ENCODE assay signal across 10 cellular contexts in the genomic region with DNA sequence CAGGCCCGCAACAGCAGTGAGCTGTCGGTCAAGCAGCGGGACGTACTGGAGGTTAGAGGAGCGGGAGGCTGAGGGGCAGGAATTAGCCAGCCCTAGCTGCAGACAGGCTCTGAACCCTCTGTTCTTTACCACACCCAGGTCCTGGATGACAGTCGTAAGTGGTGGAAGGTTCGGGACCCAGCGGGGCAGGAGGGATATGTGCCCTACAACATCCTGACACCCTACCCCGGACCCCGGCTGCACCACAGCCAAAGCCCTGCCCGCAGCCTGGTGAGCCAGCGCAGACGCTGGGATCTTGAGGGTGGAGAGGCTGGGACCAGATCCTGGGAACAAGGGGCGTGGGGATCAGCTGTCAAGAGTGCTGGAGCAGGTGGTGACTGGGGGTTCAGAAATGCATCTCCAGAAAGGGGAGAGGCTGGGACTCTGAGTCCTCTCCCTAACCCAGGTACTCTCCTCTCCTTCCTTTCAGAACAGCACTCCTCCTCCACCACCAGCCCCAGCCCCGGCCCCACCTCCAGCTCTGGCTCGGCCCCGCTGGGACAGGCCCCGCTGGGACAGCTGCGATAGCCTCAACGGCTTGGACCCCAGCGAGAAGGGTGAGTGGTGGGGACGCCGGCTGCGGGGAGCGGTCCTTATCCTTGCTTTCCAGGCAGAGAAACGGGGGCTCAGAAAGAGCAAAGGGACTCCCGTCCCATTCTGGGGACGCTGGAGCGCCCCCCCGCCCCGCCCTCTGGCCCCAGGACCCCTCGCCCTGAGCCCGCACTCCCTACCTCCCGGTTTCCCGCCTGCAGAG. TPM values are rescaled to one million over a fixed set of nuclear protein-coding genes. Genes with fewer than 3 reads are reported as not detected.
A peak's percentile ranks its signal among the peaks of the same experiment; 100 is the strongest.
DNase-seq lines count a peak whose midpoint lies in the region; ATAC-seq, FAIRE-seq and TF ChIP-seq lines count a peak whose summit lies in the region.
"Had no signal": no experiment of that assay in that cellular context is flagged by ENCODE, and none has a peak within 500 bp of the region (broad histone marks: within the 10 kb centered on the region; RNA-seq: fewer than 3 reads in every experiment).

No MANE protein-coding gene starts in this region.

- intact Hi-C loops in kidney (cut with DNase I): no loop called here

- H3K9me3 Mint-ChIP-seq in brain: peaks cover 0 to 8% (median 0%) of the 10 kb centered on the region in 5 experiments

- peak overlapping the region in 1 of 5 experiments; percentile 42 for H3K27ac Mint-ChIP-seq in brain

- H3K36me3 Mint-ChIP-seq in brain: peaks cover 13% of the 10 kb centered on the region

- TF ChIP-seq CTCF in HEK293 (tag by site-specific recombination; IDR thresholded peaks at IDR 0.05) (no peak), brain (conservative IDR thresholded peaks at IDR 0.05) (no peak), kidney (IDR thresholded peaks at IDR 0.05; ENCODE audit: borderline replicate concordance, extremely low read depth, insufficient read depth) (no peak), smooth muscle cell (IDR thresholded peaks at IDR 0.05; ENCODE audit: borderline replicate concordance, insufficient read depth, poor library complexity, severe bottlenecking) (no peak)

- H3K4me2 ChIP-seq in smooth muscle cell: peak overlapping the region; percentile 94

- H3K4me1 ChIP-seq in HEK293 (ENCODE audit: control insufficient read depth, insufficient read depth, low read length) (no peaks in the 10 kb centered on the region), kidney (ENCODE audit: control insufficient read depth in 1 of 2, insufficient read depth in 1 of 2, low read depth in 1 of 2, low read length in 2 of 2) (peaks cover 0 to 15% of the 10 kb centered on the region in 2 donors), smooth muscle cell (ENCODE audit: low read depth) (peaks cover 8% of the 10 kb centered on the region)

- H3K36me3 ChIP-seq in HEK293 (ENCODE audit: control insufficient read depth in 2 of 2, insufficient read depth in 1 of 2, low read length in 2 of 2) (peaks cover 0 to 20% of the 10 kb centered on the region in 2 experiments; a peak in 2 of 3 replicates), kidney (ENCODE audit: control insufficient read depth in 1 of 2, insufficient read depth in 2 of 2, low read length in 2 of 2) (no peaks in the 10 kb centered on the region), smooth muscle cell (ENCODE audit: low read depth) (no peaks in the 10 kb centered on the region)

- CTCF ChIA-PET in HEK293 (lab: Yijun Ruan, JAX): interaction anchor here (0.7 to 3.6 kb wide), 3 partner anchors 29 to 126 kb away, joined by 3 to 26 read pairs (median 6); a partner anchor contains a TSS

- peak; percentile 73 for DNase-seq in kidney
- no peak for DNase-seq in smooth muscle cell (lab: John Stamatoyannopoulos, UW; ENCODE audit: unreplicated experiment)
- no peak for DNase-seq in globus pallidus (ENCODE audit: low spot score)
- no peak for DNase-seq in activated gamma-delta T cell (lab: John Stamatoyannopoulos, UW)
- no peak for DNase-seq in activated CD4-positive, alpha-beta T cell treated with anti-CD3 and anti-CD28 coated beads, Interleukin-2, amount 50 U/mL, for 4 hours
- DNase-seq: SW 1271 had no signal

- H3K4me3 ChIP-seq in HEK293 (ENCODE audit: low read depth, low read length) (no peak overlapping the region), kidney (ENCODE audit: low read length in 2 of 2) (no peak overlapping the region), smooth muscle cell (peak overlapping the region; percentile 55)

- 31% methylated on average over 33 of the region's 35 CpGs for WGBS in smooth muscle cell (ENCODE audit: low lambda C conversion rate)

- peak overlapping the region; percentile 54 to 86 (median 72) for H3K4me3 Mint-ChIP-seq in brain

- peaks cover 50% of the 10 kb centered on the region for H3K27me3 Mint-ChIP-seq in brain

- peaks cover 42% of the 10 kb centered on the region for H3K27me3 ChIP-seq in smooth muscle cell (ENCODE audit: low read depth)

- H3K4me1 Mint-ChIP-seq in brain: peaks cover 44% of the 10 kb centered on the region

- H3K9ac ChIP-seq in kidney (ENCODE audit: low read length in 2 of 2) (no peak overlapping the region), smooth muscle cell (ENCODE audit: low read depth) (no peak overlapping the region)

- ATAC-seq in GM21619 (IDR thresholded peaks at IDR 0.05; ENCODE audit: unreplicated experiment): no peak

- POLR2A ChIA-PET in HEK293 (lab: Yijun Ruan, JAX): interaction anchor here (1.0 kb wide), 1 partner anchor 31 kb away, joined by 5 read pairs; a partner anchor contains a TSS

- H3K9me3 ChIP-seq in HEK293 (ENCODE audit: control insufficient read depth, insufficient read depth, low read depth, low read length) (no peaks in the 10 kb centered on the region), kidney (ENCODE audit: control insufficient read depth in 1 of 2, low read length in 2 of 2) (no peaks in the 10 kb centered on the region), smooth muscle cell (replicated peaks; ENCODE audit: low read depth) (no peaks in the 10 kb centered on the region)

- H2AFZ ChIP-seq in smooth muscle cell (ENCODE audit: low read depth): no peak overlapping the region

- peaks cover 29% of the 10 kb centered on the region for H4K20me1 ChIP-seq in smooth muscle cell (ENCODE audit: low read depth)

- H3K27ac ChIP-seq in HEK293 (ENCODE audit: extremely low read depth, low read depth, low read length): no peak overlapping the region
- H3K27ac ChIP-seq in kidney (ENCODE audit: low read depth in 2 of 2, low read length in 2 of 2): no peak overlapping the region
- H3K27ac ChIP-seq in smooth muscle cell (ENCODE audit: low read depth): no peak overlapping the region

- no peaks in the 10 kb centered on the region for H3K79me2 ChIP-seq in smooth muscle cell (ENCODE audit: low read depth)

- FAIRE-seq in kidney (lab: Jason Lieb, UNC): no peak

- peaks cover 6% of the 10 kb centered on the region for H3F3A ChIP-seq in smooth muscle cell (ENCODE audit: low read depth)

TF ChIP-seq in HEK293, 187 proteins besides CTCF, POLR2A, EP300 and RAD21:
- TF ChIP-seq YY1 (tag by site-specific recombination; IDR thresholded peaks at IDR 0.05) (no peak), ZBTB20 (tag by site-specific recombination; IDR thresholded peaks at IDR 0.05) (no peak), ZNF600 (tag by site-specific recombination; IDR thresholded peaks at IDR 0.05) (0 out of 2 replicates have a peak, but pooled peaks have one; percentile 49)
- TF ChIP-seq, protein P1, sequence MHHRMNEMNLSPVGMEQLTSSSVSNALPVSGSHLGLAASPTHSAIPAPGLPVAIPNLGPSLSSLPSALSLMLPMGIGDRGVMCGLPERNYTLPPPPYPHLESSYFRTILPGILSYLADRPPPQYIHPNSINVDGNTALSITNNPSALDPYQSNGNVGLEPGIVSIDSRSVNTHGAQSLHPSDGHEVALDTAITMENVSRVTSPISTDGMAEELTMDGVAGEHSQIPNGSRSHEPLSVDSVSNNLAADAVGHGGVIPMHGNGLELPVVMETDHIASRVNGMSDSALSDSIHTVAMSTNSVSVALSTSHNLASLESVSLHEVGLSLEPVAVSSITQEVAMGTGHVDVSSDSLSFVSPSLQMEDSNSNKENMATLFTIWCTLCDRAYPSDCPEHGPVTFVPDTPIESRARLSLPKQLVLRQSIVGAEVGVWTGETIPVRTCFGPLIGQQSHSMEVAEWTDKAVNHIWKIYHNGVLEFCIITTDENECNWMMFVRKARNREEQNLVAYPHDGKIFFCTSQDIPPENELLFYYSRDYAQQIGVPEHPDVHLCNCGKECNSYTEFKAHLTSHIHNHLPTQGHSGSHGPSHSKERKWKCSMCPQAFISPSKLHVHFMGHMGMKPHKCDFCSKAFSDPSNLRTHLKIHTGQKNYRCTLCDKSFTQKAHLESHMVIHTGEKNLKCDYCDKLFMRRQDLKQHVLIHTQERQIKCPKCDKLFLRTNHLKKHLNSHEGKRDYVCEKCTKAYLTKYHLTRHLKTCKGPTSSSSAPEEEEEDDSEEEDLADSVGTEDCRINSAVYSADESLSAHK (tag by site-specific recombination; IDR thresholded peaks at IDR 0.05): no peak
- TF ChIP-seq, protein P2, sequence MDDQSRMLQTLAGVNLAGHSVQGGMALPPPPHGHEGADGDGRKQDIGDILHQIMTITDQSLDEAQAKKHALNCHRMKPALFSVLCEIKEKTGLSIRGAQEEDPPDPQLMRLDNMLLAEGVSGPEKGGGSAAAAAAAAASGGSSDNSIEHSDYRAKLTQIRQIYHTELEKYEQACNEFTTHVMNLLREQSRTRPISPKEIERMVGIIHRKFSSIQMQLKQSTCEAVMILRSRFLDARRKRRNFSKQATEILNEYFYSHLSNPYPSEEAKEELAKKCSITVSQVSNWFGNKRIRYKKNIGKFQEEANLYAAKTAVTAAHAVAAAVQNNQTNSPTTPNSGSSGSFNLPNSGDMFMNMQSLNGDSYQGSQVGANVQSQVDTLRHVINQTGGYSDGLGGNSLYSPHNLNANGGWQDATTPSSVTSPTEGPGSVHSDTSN (CRISPR knock-in tag; IDR thresholded peaks at IDR 0.05): no peak

RNA-seq across cellular contexts. Expression of a gene that starts 10.4 kb away (rescaled TPM):
- polyA plus RNA-seq in brain (ENCODE audit: insufficient read depth, low read depth, low replicate concordance): 5.5 TPM
- 95.0 TPM for total RNA-seq in kidney
- 45.4 TPM for polyA plus RNA-seq in kidney (ENCODE audit: insufficient read depth, low read depth, low replicate concordance)
- total RNA-seq in smooth muscle cell: 21.4 and 32.9 TPM in 2 replicates
- polyA plus RNA-seq in smooth muscle cell: 16.8 and 32.6 TPM in 2 replicates

RNA-seq across cellular contexts. Expression of a gene that starts 23.2 kb away (rescaled TPM):
- polyA plus RNA-seq in brain (ENCODE audit: insufficient read depth, low read depth, low replicate concordance): 4.8 TPM
- 38.7 TPM for total RNA-seq in kidney
- 24.9 TPM for polyA plus RNA-seq in kidney (ENCODE audit: insufficient read depth, low read depth, low replicate concordance)
- 7.8 and 13.5 TPM in 2 replicates for total RNA-seq in smooth muscle cell
- polyA plus RNA-seq in smooth muscle cell: 9.1 and 21.4 TPM in 2 replicates

RNA-seq across cellular contexts. Expression of a gene that starts 31.3 kb away (rescaled TPM):
- polyA plus RNA-seq in brain (ENCODE audit: insufficient read depth, low read depth, low replicate concordance): 56.9 TPM
- total RNA-seq in kidney: 146 TPM
- 89.0 TPM for polyA plus RNA-seq in kidney (ENCODE audit: insufficient read depth, low read depth, low replicate concordance)
- 16.8 and 30.5 TPM in 2 replicates for total RNA-seq in smooth muscle cell
- 26.1 and 32.1 TPM in 2 replicates for polyA plus RNA-seq in smooth muscle cell

RNA-seq across cellular contexts. Expression of a gene that starts 48.1 kb away (rescaled TPM):
- not detected for polyA plus RNA-seq in brain (ENCODE audit: insufficient read depth, low read depth, low replicate concordance)
- total RNA-seq in kidney: 0.35 TPM
- polyA plus RNA-seq in kidney (ENCODE audit: insufficient read depth, low read depth, low replicate concordance): 0.73 TPM
- total RNA-seq in smooth muscle cell: 0.09 TPM in 1 of 2 replicates, not detected in the other
- polyA plus RNA-seq in smooth muscle cell: 1.8 TPM in 1 of 2 replicates, not detected in the other
- total RNA-seq: dermis microvascular lymphatic vessel endothelial cell had no signal
